Comparison of ENCODE assay signal across 26 cellular contexts in genomic region chr2:3762771-3763447, GRCh38. TPM values are rescaled to one million over a fixed set of nuclear protein-coding genes. Genes with fewer than 3 reads are reported as not detected.
"Had no signal": no experiment of that assay in that cellular context is flagged by ENCODE, and none has a peak within 500 bp of the region (broad histone marks: within the 10 kb centered on the region; RNA-seq: fewer than 3 reads in every experiment).

No MANE protein-coding gene starts in this region.

- H3K27ac Mint-ChIP-seq: activated CD8-positive, alpha-beta T cell treated with anti-CD3 and anti-CD28 coated beads for 36 hours; activated naive CD4-positive, alpha-beta T cell treated with anti-CD3 and anti-CD28 coated beads for 36 hours; activated naive CD8-positive, alpha-beta T cell; activated T-helper 17 cell treated with anti-CD3 and anti-CD28 coated beads, Interleukin-2, amount 50 U/mL, for 72 hours; brain; T-helper 1 cell treated with Interleukin-12 subunit alpha and Interleukin-12 subunit beta and Interleukin-4 antibody, amounts not matched to agents 30 μg/mL and 1 μg/mL, for 36 hours had no signal

- H3K4me3 Mint-ChIP-seq: activated CD8-positive, alpha-beta T cell treated with anti-CD3 and anti-CD28 coated beads for 36 hours; activated naive CD4-positive, alpha-beta T cell treated with anti-CD3 and anti-CD28 coated beads for 36 hours; activated naive CD8-positive, alpha-beta T cell; activated T-helper 17 cell treated with anti-CD3 and anti-CD28 coated beads, Interleukin-2, amount 50 U/mL, for 72 hours; brain; T-helper 1 cell treated with Interleukin-12 subunit alpha and Interleukin-12 subunit beta and Interleukin-4 antibody, amounts not matched to agents 30 μg/mL and 1 μg/mL, for 36 hours had no signal

- H3K4me3 ChIP-seq: MG63 had no signal

- ATAC-seq: activated CD4-positive, CD25-positive, alpha-beta regulatory T cell treated with anti-CD3 and anti-CD28 coated beads, Interleukin-2, amount 50 U/mL, for 24 hours; activated CD8-positive, alpha-beta T cell treated with anti-CD3 and anti-CD28 coated beads for 36 hours; activated T-helper 17 cell treated with anti-CD3 and anti-CD28 coated beads, Interleukin-2, amount 50 U/mL, for 72 hours; PC-3 had no signal

- H3K4me1 Mint-ChIP-seq: activated T-helper 17 cell treated with anti-CD3 and anti-CD28 coated beads, Interleukin-2, amount 50 U/mL, for 72 hours had no signal

- H3K36me3 Mint-ChIP-seq: activated naive CD8-positive, alpha-beta T cell; brain had no signal

- DNase-seq: activated CD4-positive, alpha-beta T cell treated with anti-CD3 and anti-CD28 coated beads for 4 hours; activated CD8-positive, alpha-beta T cell treated with anti-CD3 and anti-CD28 coated beads for 36 hours; activated gamma-delta T cell; activated naive CD4-positive, alpha-beta T cell treated with anti-CD3 and anti-CD28 coated beads for 36 hours; activated T-cell treated with anti-CD3 and anti-CD28 coated beads for 4 hours; activated T-cell treated with anti-CD3 and anti-CD28 coated beads, Interleukin-2, amount 50 U/mL, for 48 hours; amygdala; MG63; MV-4-11; NCI-H1092 treated with DMSO at 0.1 percent for 48 hours; NCI-H1436; NCI-H1694 treated with DMSO at 0.1 percent for 48 hours; NCI-H2081 treated with DMSO at 0.1 percent for 48 hours; NCI-H2171 treated with DMSO at 0.1 percent for 48 hours; NCI-H226; NCI-H510A treated with DMSO at 0.1 percent for 48 hours; NCI-H69; PC-3; SHP77 treated with DMSO at 0.1 percent for 48 hours had no signal

- H3K9me3 Mint-ChIP-seq: activated CD8-positive, alpha-beta T cell treated with anti-CD3 and anti-CD28 coated beads for 36 hours; activated naive CD4-positive, alpha-beta T cell treated with anti-CD3 and anti-CD28 coated beads for 36 hours; activated T-helper 17 cell treated with anti-CD3 and anti-CD28 coated beads, Interleukin-2, amount 50 U/mL, for 72 hours; T-helper 1 cell treated with Interleukin-12 subunit alpha and Interleukin-12 subunit beta and Interleukin-4 antibody, amounts not matched to agents 30 μg/mL and 1 μg/mL, for 36 hours had no signal

- H3K36me3 ChIP-seq: MG63 had no signal

- H3K9me3 ChIP-seq: MG63 had no signal

- H3K27me3 ChIP-seq: MG63 had no signal

RNA-seq across cellular contexts. Expression of gene DCDC2C, which starts 59.5 kb away (rescaled TPM):
- total RNA-seq: activated CD8-positive, alpha-beta T cell treated with anti-CD3 and anti-CD28 coated beads for 36 hours; activated naive CD4-positive, alpha-beta T cell treated with anti-CD3 and anti-CD28 coated beads for 36 hours; activated T-helper 17 cell treated with anti-CD3 and anti-CD28 coated beads, Interleukin-2, amount 50 U/mL, for 72 hours; astrocyte; PC-3; SK-MEL-5 had no signal
